23 cellular contexts compared by ENCODE assay signal in genomic region chr10:84925495-84925894, GRCh38.
"Had no signal": no experiment of that assay in that cellular context is flagged by ENCODE, and none has a peak within 500 bp of the region (broad histone marks: within the 10 kb centered on the region; RNA-seq: fewer than 3 reads in every experiment).

No MANE protein-coding gene starts in this region.

- H3K4me3 ChIP-seq: colonic mucosa, coronary artery, dorsolateral prefrontal cortex, esophagus muscularis mucosa, esophagus squamous epithelium, gastrocnemius medialis, gastroesophageal sphincter, heart left ventricle, heart right ventricle had no signal

- DNase-seq: colonic mucosa; cortex of kidney; dermis blood vessel endothelial cell; dorsolateral prefrontal cortex; effector CD4-positive, alpha-beta T cell; effector CD8-positive, alpha-beta T cell; effector memory CD4-positive, alpha-beta T cell; effector memory CD8-positive, alpha-beta T cell; endodermal cell; erythroblast; esophagus squamous epithelium; foreskin fibroblast; foreskin keratinocyte; foreskin melanocyte; gastrocnemius medialis; glutamatergic neuron; head of caudate nucleus; heart left ventricle; heart right ventricle had no signal

- H3K27ac ChIP-seq: colonic mucosa, coronary artery, dorsolateral prefrontal cortex, epithelial cell of prostate, esophagus muscularis mucosa, esophagus squamous epithelium, foreskin keratinocyte, gastrocnemius medialis, gastroesophageal sphincter, heart left ventricle, heart right ventricle had no signal

- H3K4me1 ChIP-seq: colonic mucosa, esophagus muscularis mucosa, esophagus squamous epithelium, foreskin keratinocyte, gastrocnemius medialis, gastroesophageal sphincter, heart left ventricle, heart right ventricle had no signal

- H3K36me3 ChIP-seq: colonic mucosa, esophagus muscularis mucosa, esophagus squamous epithelium, gastrocnemius medialis, gastroesophageal sphincter, heart left ventricle, heart right ventricle had no signal

- H3K9me3 ChIP-seq: colonic mucosa, esophagus squamous epithelium, gastrocnemius medialis, gastroesophageal sphincter, heart right ventricle had no signal
